ENCODE assay signal across 8 cellular contexts in genomic region chr18:74994502-74995403, GRCh38.
A peak's percentile ranks its signal among the peaks of the same experiment; 100 is the strongest.
DNase-seq lines count a peak whose midpoint lies in the region; ATAC-seq and TF ChIP-seq lines count a peak whose summit lies in the region.

No MANE protein-coding gene starts in this region.

- no peaks in the 10 kb centered on the region for H3F3A ChIP-seq in MM.1S (ENCODE audit: insufficient read depth, low read length)

- H3K4me2 ChIP-seq in MM.1S (ENCODE audit: low read depth, low read length): no peak overlapping the region

- DNase-seq in activated CD8-positive, alpha-beta memory T cell treated with anti-CD3 and anti-CD28 coated beads, Interleukin-2, amount 50 U/mL, for 48 hours: peak; percentile 54
- DNase-seq in memory B cell (ENCODE audit: low spot score in 2 of 2): no peak
- no peak for DNase-seq in MM.1S
- DNase-seq in NCI-H510A treated with DMSO at 0.1 percent for 48 hours (lab: John Stamatoyannopoulos, UW): no peak
- DNase-seq in lower leg skin (ENCODE audit: low spot score in 2 of 2): no peak

- no peak overlapping the region for H3K27ac ChIP-seq in MM.1S (ENCODE audit: low read length)

- peak; percentile 65 for ATAC-seq in GM21360 (IDR thresholded peaks at IDR 0.05; ENCODE audit: unreplicated experiment)
- peak; percentile 68 for ATAC-seq in HG03469 (IDR thresholded peaks at IDR 0.05; ENCODE audit: unreplicated experiment)
- ATAC-seq in memory B cell (ENCODE audit: low read depth): peak; percentile 74

- H3K4me3 ChIP-seq in GM12875 (ENCODE audit: low read depth, low read length) (peak overlapping the region; percentile 0), MM.1S (ENCODE audit: low read length) (no peak overlapping the region), lower leg skin (ENCODE audit: low read depth, poor library complexity, severe bottlenecking) (no peak overlapping the region)

- no peaks in the 10 kb centered on the region for H3K4me1 ChIP-seq in MM.1S (ENCODE audit: low read length)

- intact Hi-C loops in lower leg skin (cut with DNase I; ENCODE audit: low total_unique reads): no loop called here

- no peaks in the 10 kb centered on the region for H3K9me3 Mint-ChIP-seq in memory B cell

- H2AFZ ChIP-seq in MM.1S (ENCODE audit: low read length): no peak overlapping the region

- H3K27ac Mint-ChIP-seq in memory B cell: peak overlapping the region; percentile 79

- no peaks in the 10 kb centered on the region for H3K36me3 ChIP-seq in MM.1S (replicated peaks; ENCODE audit: insufficient read depth, low read length)

- TF ChIP-seq POLR2A in lower leg skin (IDR thresholded peaks at IDR 0.05): no peak

- H3K27me3 ChIP-seq in MM.1S (replicated peaks; ENCODE audit: insufficient read depth, low read length): no peaks in the 10 kb centered on the region

- TF ChIP-seq CTCF in GM12875 (IDR thresholded peaks at IDR 0.05; ENCODE audit: borderline replicate concordance, insufficient read depth, low read depth, low read length) (no peak), MM.1S (IDR thresholded peaks at IDR 0.05; ENCODE audit: low read length) (no peak), lower leg skin (IDR thresholded peaks at IDR 0.05) (no peak)

- no peak overlapping the region for H3K9ac ChIP-seq in MM.1S (ENCODE audit: low read length)

- no peaks in the 10 kb centered on the region for H3K9me3 ChIP-seq in MM.1S (replicated peaks; ENCODE audit: insufficient read depth, low read length)

- WGBS in lower leg skin, 2 donors: 71 to 75% methylated on average over 19 of the region's 19 CpGs

- peaks cover 21% of the 10 kb centered on the region for H3K4me1 Mint-ChIP-seq in memory B cell

- no peaks in the 10 kb centered on the region for H3K9me2 ChIP-seq in MM.1S (replicated peaks; ENCODE audit: insufficient read depth, low read length)

- H3K27me3 Mint-ChIP-seq in memory B cell: no peaks in the 10 kb centered on the region

- peaks cover 7% of the 10 kb centered on the region for H3K36me3 Mint-ChIP-seq in memory B cell

- H3K79me2 ChIP-seq in MM.1S (ENCODE audit: low read length): no peaks in the 10 kb centered on the region

- H3K4me3 Mint-ChIP-seq in memory B cell: peak overlapping the region; percentile 78

- no peaks in the 10 kb centered on the region for H4K20me1 ChIP-seq in MM.1S (ENCODE audit: insufficient read depth, low read length)
